ENCODE assay signal across 24 cellular contexts in the genomic region with DNA sequence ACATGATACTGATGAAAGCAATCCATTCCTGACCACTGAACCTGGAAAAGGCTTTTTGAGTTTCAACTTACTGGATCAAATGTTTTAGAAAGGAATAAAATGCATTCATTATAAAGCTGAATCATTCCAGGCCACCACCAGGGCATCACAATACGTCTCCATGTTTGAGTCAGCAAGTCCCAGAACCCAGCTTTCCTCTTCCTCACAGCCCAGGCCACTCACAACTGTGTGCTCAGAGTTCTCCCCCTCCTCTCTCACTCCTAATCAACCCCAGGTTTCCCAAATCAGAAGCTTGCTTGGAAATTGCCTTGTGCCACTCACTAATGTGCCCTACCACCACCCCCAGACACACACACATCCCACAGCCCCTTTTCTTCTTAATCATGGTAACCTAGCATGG.
"Had no signal": no experiment of that assay in that cellular context is flagged by ENCODE, and none has a peak within 500 bp of the region (broad histone marks: within the 10 kb centered on the region; RNA-seq: fewer than 3 reads in every experiment).

No MANE protein-coding gene starts in this region.

- H3K36me3 Mint-ChIP-seq: activated CD8-positive, alpha-beta memory T cell treated with anti-CD3 and anti-CD28 coated beads, Interleukin-2, amount 10 ng/mL, durations not matched to agents 7 days and 5 days; activated naive CD4-positive, alpha-beta T cell treated with anti-CD3 and anti-CD28 coated beads, Interleukin-2, amount 50 U/mL, for 72 hours; naive thymus-derived CD4-positive, alpha-beta T cell had no signal

- H3K4me3 Mint-ChIP-seq: activated CD4-positive, alpha-beta T cell treated with anti-CD3 and anti-CD28 coated beads, Interleukin-2, amount 10 ng/mL, durations not matched to agents 24 days and 14 days; activated CD8-positive, alpha-beta memory T cell treated with anti-CD3 and anti-CD28 coated beads, Interleukin-2, amount 10 ng/mL, durations not matched to agents 7 days and 5 days; activated CD8-positive, alpha-beta T cell treated with anti-CD3 and anti-CD28 coated beads for 36 hours; activated T-helper 1 cell treated with anti-CD3 and anti-CD28 coated beads, Interleukin-12 subunit alpha, Interleukin-12 subunit beta, Interleukin-2, Interleukin-4 antibody, amounts not matched to agents 30 ng/mL and 10 ng/mL and 1 ng/mL, durations not matched to agents 14 hours and 24 hours and 36 hours; central memory CD8-positive, alpha-beta T cell; effector memory CD8-positive, alpha-beta T cell; neural crest cell; T-helper 17 cell had no signal

- H3K4me1 ChIP-seq: breast epithelium, right lobe of liver, upper lobe of right lung had no signal

- H3K9me3 ChIP-seq: breast epithelium, esophagus muscularis mucosa, left lung, right lobe of liver, upper lobe of right lung had no signal

- H3K27me3 Mint-ChIP-seq: activated CD8-positive, alpha-beta T cell treated with anti-CD3 and anti-CD28 coated beads for 36 hours had no signal

- H3K9me3 Mint-ChIP-seq: activated CD4-positive, alpha-beta T cell treated with anti-CD3 and anti-CD28 coated beads, Interleukin-2, amount 10 ng/mL, durations not matched to agents 24 days and 14 days; activated CD8-positive, alpha-beta T cell treated with anti-CD3 and anti-CD28 coated beads for 36 hours; activated naive CD4-positive, alpha-beta T cell treated with anti-CD3 and anti-CD28 coated beads, Interleukin-2, amount 50 U/mL, for 72 hours; activated T-helper 1 cell treated with anti-CD3 and anti-CD28 coated beads, Interleukin-12 subunit alpha, Interleukin-12 subunit beta, Interleukin-2, Interleukin-4 antibody, amounts not matched to agents 30 ng/mL and 10 ng/mL and 1 ng/mL, durations not matched to agents 14 hours and 24 hours and 36 hours; central memory CD8-positive, alpha-beta T cell; effector memory CD8-positive, alpha-beta T cell; neural crest cell had no signal

- H3K36me3 ChIP-seq: breast epithelium, esophagus muscularis mucosa, left lung, right lobe of liver, upper lobe of right lung had no signal

- H3K27me3 ChIP-seq: breast epithelium, dorsolateral prefrontal cortex, esophagus muscularis mucosa, left lung, right lobe of liver, upper lobe of right lung had no signal

- H3K27ac ChIP-seq: esophagus muscularis mucosa, left lung, right lobe of liver, upper lobe of right lung had no signal

- H3K27ac Mint-ChIP-seq: activated CD4-positive, alpha-beta T cell treated with anti-CD3 and anti-CD28 coated beads, Interleukin-2, amount 10 ng/mL, durations not matched to agents 24 days and 14 days; activated CD8-positive, alpha-beta memory T cell treated with anti-CD3 and anti-CD28 coated beads, Interleukin-2, amount 10 ng/mL, durations not matched to agents 7 days and 5 days; activated CD8-positive, alpha-beta T cell treated with anti-CD3 and anti-CD28 coated beads for 36 hours; activated naive CD4-positive, alpha-beta T cell treated with anti-CD3 and anti-CD28 coated beads, Interleukin-2, amount 50 U/mL, for 72 hours; activated T-helper 1 cell treated with anti-CD3 and anti-CD28 coated beads, Interleukin-12 subunit alpha, Interleukin-12 subunit beta, Interleukin-2, Interleukin-4 antibody, amounts not matched to agents 30 ng/mL and 10 ng/mL and 1 ng/mL, durations not matched to agents 14 hours and 24 hours and 36 hours; effector memory CD8-positive, alpha-beta T cell; naive thymus-derived CD4-positive, alpha-beta T cell; T-helper 17 cell had no signal

- H3K4me1 Mint-ChIP-seq: activated CD4-positive, alpha-beta T cell treated with anti-CD3 and anti-CD28 coated beads, Interleukin-2, amount 10 ng/mL, durations not matched to agents 24 days and 14 days; activated CD8-positive, alpha-beta memory T cell treated with anti-CD3 and anti-CD28 coated beads, Interleukin-2, amount 10 ng/mL, durations not matched to agents 7 days and 5 days; central memory CD8-positive, alpha-beta T cell; naive thymus-derived CD4-positive, alpha-beta T cell; neural crest cell had no signal

- H3K4me3 ChIP-seq: breast epithelium, dorsolateral prefrontal cortex, esophagus muscularis mucosa, left lung, right lobe of liver, upper lobe of right lung had no signal

- DNase-seq: activated CD4-positive, alpha-beta T cell treated with anti-CD3 and anti-CD28 coated beads, Interleukin-2, amount 10 ng/mL, durations not matched to agents 24 days and 14 days; activated CD4-positive, CD25-positive, alpha-beta regulatory T cell; activated CD8-positive, alpha-beta memory T cell treated with anti-CD3 and anti-CD28 coated beads, Interleukin-2, amount 10 ng/mL, durations not matched to agents 7 days and 5 days; activated CD8-positive, alpha-beta T cell treated with anti-CD3 and anti-CD28 coated beads for 36 hours; activated T-cell treated with anti-CD3 and anti-CD28 coated beads for 4 hours; aorta; dorsolateral prefrontal cortex; effector memory CD8-positive, alpha-beta T cell; left lung; naive thymus-derived CD4-positive, alpha-beta T cell; posterior cingulate gyrus; right lobe of liver; small intestine; stimulated activated CD4-positive, alpha-beta T cell treated with anti-CD3 and anti-CD28 coated beads, Interleukin-2, amount 100 ng/mL, for 24 hours; stimulated activated naive CD4-positive, alpha-beta T cell; SW 1271; T-helper 17 cell; upper lobe of right lung had no signal
